Comparison of ENCODE assay signal across 12 cellular contexts in the genomic region with DNA sequence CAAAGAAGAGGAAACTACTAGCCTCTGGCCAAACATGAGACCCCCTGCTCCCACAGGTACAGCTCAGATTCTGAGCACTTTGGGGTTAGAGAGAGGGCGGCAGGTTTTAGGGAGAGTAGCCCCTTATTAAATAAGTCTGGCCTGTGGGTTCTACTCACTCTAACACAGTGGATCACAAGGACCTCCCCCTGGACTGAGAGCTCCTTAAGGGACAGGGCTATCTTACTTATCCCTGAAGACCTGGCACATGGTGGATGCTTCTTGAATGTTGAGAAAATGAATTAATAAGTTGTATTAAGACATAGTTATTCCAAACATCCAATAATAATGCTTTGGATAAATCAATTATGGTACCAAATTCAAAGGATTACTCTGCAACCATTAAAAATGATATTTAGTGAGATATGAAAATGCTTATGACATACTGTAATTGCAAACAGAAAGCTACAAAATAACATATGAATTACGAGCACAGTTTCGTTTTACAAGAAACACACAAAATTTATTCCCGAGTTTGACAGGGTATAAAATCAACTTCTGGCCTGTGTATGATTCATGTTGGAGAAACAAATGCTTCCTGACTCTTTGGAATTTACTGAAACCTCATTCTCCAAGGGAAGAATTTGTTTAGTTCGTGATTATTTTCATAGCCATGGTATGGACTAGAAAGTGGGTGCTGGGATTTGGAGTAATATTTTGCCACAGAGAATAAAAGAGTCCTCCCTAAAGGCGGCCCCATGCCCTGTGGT. TPM values are rescaled to one million over a fixed set of nuclear protein-coding genes. Genes with fewer than 3 reads are reported as not detected.
DNase-seq lines count a peak whose midpoint lies in the region; ATAC-seq and TF ChIP-seq lines count a peak whose summit lies in the region.
"Had no signal": no experiment of that assay in that cellular context is flagged by ENCODE, and none has a peak within 500 bp of the region (broad histone marks: within the 10 kb centered on the region; RNA-seq: fewer than 3 reads in every experiment).

No MANE protein-coding gene starts in this region.

- no peaks in the 10 kb centered on the region for H3K36me3 ChIP-seq in GM23338 (ENCODE audit: insufficient read depth)

- no peak overlapping the region for H3K27ac Mint-ChIP-seq in GM23338
- H3K27ac Mint-ChIP-seq: H9 had no signal

- H3K27me3 ChIP-seq in GM23338 (ENCODE audit: insufficient read depth): no peaks in the 10 kb centered on the region

- H3K27me3 Mint-ChIP-seq in GM23338 (ENCODE audit: insufficient read depth, low read depth, poor library complexity): no peaks in the 10 kb centered on the region

- DNase-seq in ELR (ENCODE audit: low read depth): peak; percentile 80
- DNase-seq in glomerular visceral epithelial cell (ENCODE audit: extremely low spot score): peak; percentile 20
- peak; percentile 62 for DNase-seq in smooth muscle cell of the brain vasculature (ENCODE audit: low read depth, low spot score)
- no peak for DNase-seq in RKO (ENCODE audit: low spot score)
- no peak for DNase-seq in GM23338 (ENCODE audit: low spot score)
- DNase-seq in KG1 (lab: John Stamatoyannopoulos, UW): no peak
- DNase-seq: activated T-cell treated with anti-CD3 and anti-CD28 coated beads for 4 hours, H9, KBM-7 had no signal

- H3K79me2 ChIP-seq in GM23338 (replicated peaks; ENCODE audit: insufficient read depth): no peaks in the 10 kb centered on the region

- H3K36me3 Mint-ChIP-seq in GM23338 (ENCODE audit: low read depth): no peaks in the 10 kb centered on the region

- no peak overlapping the region for H2AFZ ChIP-seq in GM23338

- H3K4me3 Mint-ChIP-seq in GM23338: no peak overlapping the region
- H3K4me3 Mint-ChIP-seq: H9 had no signal

- H3K4me3 ChIP-seq in GM23338: no peak overlapping the region

- no peaks in the 10 kb centered on the region for H3K4me1 ChIP-seq in GM23338 (ENCODE audit: insufficient read depth)
- H3K4me1 ChIP-seq: foreskin keratinocyte had no signal

- no peaks in the 10 kb centered on the region for H3F3A ChIP-seq in GM23338 (replicated peaks; ENCODE audit: low read depth)

- no peak overlapping the region for H3K4me2 ChIP-seq in GM23338

- peaks cover 7% of the 10 kb centered on the region; the same call in 2 of the 3 replicates for H3K9me3 Mint-ChIP-seq in GM23338

- H4K20me1 ChIP-seq in GM23338 (replicated peaks; ENCODE audit: insufficient read depth): no peaks in the 10 kb centered on the region

- H3K4me1 Mint-ChIP-seq in GM23338: no peaks in the 10 kb centered on the region
- H3K4me1 Mint-ChIP-seq: H9 had no signal

- no peaks in the 10 kb centered on the region; the same call in 1 of the 2 replicates for H3K9me2 ChIP-seq in GM23338 (ENCODE audit: insufficient read depth)

- no peak for ATAC-seq in GM23338
- ATAC-seq in activated CD4-positive, CD25-positive, alpha-beta regulatory T cell treated with anti-CD3 and anti-CD28 coated beads, Interleukin-2, amount 50 U/mL, for 24 hours: no peak

- H3K27ac ChIP-seq in angular gyrus (ENCODE audit: low read depth, low read length) (peak overlapping the region; percentile 64), GM23338 (ENCODE audit: low read depth) (no peak overlapping the region)
- H3K27ac ChIP-seq: foreskin keratinocyte had no signal

- TF ChIP-seq CTCF in GM23338 (conservative IDR thresholded peaks at IDR 0.05; ENCODE audit: low read depth in 2 of 2): no peak

TF ChIP-seq in GM23338, 12 proteins besides CTCF, POLR2A, EP300 and RAD21:
- no peak for TF ChIP-seq CREB1 (CRISPR knock-in tag; IDR thresholded peaks at IDR 0.05; ENCODE audit: low read depth)
- no peak for TF ChIP-seq POLR2AphosphoS5 (IDR thresholded peaks at IDR 0.05; ENCODE audit: low read depth)
- no peak for TF ChIP-seq NANOG (IDR thresholded peaks at IDR 0.05; ENCODE audit: borderline replicate concordance)

RNA-seq across cellular contexts. Expression of a gene that starts 59.3 kb away (rescaled TPM):
- 0.14 and 0.54 TPM in 2 replicates for total RNA-seq in GM23338 (2014; rRNA removed; shearing (Covaris generic))
- polyA plus RNA-seq in GM23338 (2016; fragmentation: Nextera tagmentation; extraction: Ambion mirVana): 0.07 and 0.21 TPM in 2 replicates

Comparison
In these comparisons a context has a peak if more than half of its experiments do, and no peak if none do; other contexts are left out.
1. DNase-seq: peak in ELR (single experiment), glomerular visceral epithelial cell (single experiment) and smooth muscle cell of the brain vasculature (single experiment); none in RKO (single experiment), GM23338 (single experiment) and KG1 (single experiment).